In the genomic region with DNA sequence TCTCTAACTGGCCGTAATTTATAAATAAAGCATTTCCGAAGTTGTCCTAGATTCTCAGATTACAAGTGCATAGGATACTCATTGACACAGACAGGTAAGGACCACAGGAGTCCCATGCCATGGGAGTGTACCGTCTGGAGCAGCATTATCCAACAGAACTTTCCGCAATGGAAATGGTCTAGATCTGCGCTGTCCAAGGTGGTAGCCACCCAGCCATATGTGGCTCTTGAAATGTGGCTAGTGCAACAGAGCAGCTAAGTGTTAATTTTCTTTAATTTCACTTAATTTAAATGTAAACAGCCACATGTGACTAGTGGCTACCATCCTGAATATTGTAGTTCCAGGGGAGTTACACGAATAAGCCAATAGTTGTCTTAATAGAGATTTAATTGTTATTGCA, we compare ENCODE assay signal across 26 cellular contexts.
"Had no signal": no experiment of that assay in that cellular context is flagged by ENCODE, and none has a peak within 500 bp of the region (broad histone marks: within the 10 kb centered on the region; RNA-seq: fewer than 3 reads in every experiment).

No MANE protein-coding gene starts in this region.

- H3K4me1 ChIP-seq: breast epithelium had no signal

- DNase-seq: activated CD4-positive, alpha-beta memory T cell treated with anti-CD3 and anti-CD28 coated beads, Interleukin-2, amount 10 ng/mL, durations not matched to agents 7 days and 5 days; activated CD4-positive, alpha-beta T cell treated with anti-CD3 and anti-CD28 coated beads for 1 hour; activated CD4-positive, alpha-beta T cell treated with anti-CD3 and anti-CD28 coated beads for 4 hours; activated CD4-positive, alpha-beta T cell treated with anti-CD3 and anti-CD28 coated beads, Interleukin-2, amount 10 ng/mL, durations not matched to agents 7 days and 5 days; activated CD4-positive, alpha-beta T cell treated with anti-CD3 and anti-CD28 coated beads, Interleukin-2, amount 50 U/mL, for 4 hours; activated CD8-positive, alpha-beta memory T cell treated with anti-CD3 and anti-CD28 coated beads, Interleukin-2, amount 50 U/mL, for 48 hours; activated gamma-delta T cell; activated naive CD4-positive, alpha-beta T cell; activated naive CD4-positive, alpha-beta T cell treated with anti-CD3 and anti-CD28 coated beads, Interleukin-2, amount 10 ng/mL, durations not matched to agents 7 days and 5 days; activated naive CD8-positive, alpha-beta T cell treated with anti-CD3 and anti-CD28 coated beads, Interleukin-2, amount 10 ng/mL, durations not matched to agents 7 days and 5 days; activated T-cell treated with anti-CD3 and anti-CD28 coated beads for 4 hours; activated T-cell treated with anti-CD3 and anti-CD28 coated beads, Interleukin-2, amount 50 U/mL, for 24 hours; activated T-cell treated with anti-CD3 and anti-CD28 coated beads, Interleukin-2, amount 50 U/mL, for 72 hours; dorsolateral prefrontal cortex; effector memory CD4-positive, alpha-beta T cell; endodermal cell; head of caudate nucleus; T-helper 2 cell had no signal

- H3K4me3 ChIP-seq: ascending aorta, breast epithelium, cardiac muscle cell, coronary artery, dorsolateral prefrontal cortex had no signal

- H3K9me3 ChIP-seq: ascending aorta, breast epithelium had no signal

- H3K27ac ChIP-seq: ascending aorta, breast epithelium, cardiac muscle cell, coronary artery, dorsolateral prefrontal cortex, VCaP had no signal

- H3K27me3 ChIP-seq: ascending aorta, breast epithelium, cardiac muscle cell, dorsolateral prefrontal cortex had no signal

- H3K36me3 ChIP-seq: ascending aorta, breast epithelium, cardiac muscle cell had no signal

- ATAC-seq: activated naive CD4-positive, alpha-beta T cell treated with anti-CD3 and anti-CD28 coated beads, Interleukin-2, amount 50 U/mL, for 72 hours; activated T-cell treated with anti-CD3 and anti-CD28 coated beads, Interleukin-2, amount 50 U/mL, for 72 hours; esophagus mucosa; WTC11 had no signal
